In genomic region chr7:124813962-124814798, GRCh38 we compare ENCODE assay signal across 18 cellular contexts. TPM values are rescaled to one million over a fixed set of nuclear protein-coding genes. Genes with fewer than 3 reads are reported as not detected.
"Had no signal": no experiment of that assay in that cellular context is flagged by ENCODE, and none has a peak within 500 bp of the region (broad histone marks: within the 10 kb centered on the region; RNA-seq: fewer than 3 reads in every experiment).

No MANE protein-coding gene starts in this region.

- H3K36me3 ChIP-seq: brain microvascular endothelial cell, gastroesophageal sphincter, heart right ventricle, lower lobe of right lung, thoracic aorta had no signal

- H3K4me3 Mint-ChIP-seq: activated naive CD8-positive, alpha-beta T cell treated with anti-CD3 and anti-CD28 coated beads for 36 hours; activated T-helper 1 cell treated with anti-CD3 and anti-CD28 coated beads, Interleukin-12 subunit alpha, Interleukin-12 subunit beta, Interleukin-2, Interleukin-4 antibody, amounts not matched to agents 30 ng/mL and 10 ng/mL and 1 ng/mL, durations not matched to agents 14 hours and 24 hours and 36 hours; effector memory CD8-positive, alpha-beta T cell; mesothelial cell of epicardium; stimulated activated naive CD8-positive, alpha-beta T cell treated with anti-CD3 and anti-CD28 coated beads, Interleukin-15, amount 100 ng/mL, for 72 hours; T-helper 17 cell had no signal

- H3K9me3 ChIP-seq: gastroesophageal sphincter, lower lobe of right lung, thoracic aorta had no signal

- ATAC-seq: activated CD4-positive, CD25-positive, alpha-beta regulatory T cell treated with anti-CD3 and anti-CD28 coated beads, Interleukin-2, amount 50 U/mL, for 24 hours; effector memory CD8-positive, alpha-beta T cell; gastroesophageal sphincter; heart right ventricle; left cardiac atrium; lower lobe of right lung; sciatic nerve; stimulated activated naive CD8-positive, alpha-beta T cell treated with anti-CD3 and anti-CD28 coated beads, Interleukin-15, amount 100 ng/mL, for 72 hours; T-helper 17 cell had no signal

- H3K27me3 ChIP-seq: brain microvascular endothelial cell, heart right ventricle had no signal

- H3K9me3 Mint-ChIP-seq: activated T-helper 1 cell treated with anti-CD3 and anti-CD28 coated beads, Interleukin-12 subunit alpha, Interleukin-12 subunit beta, Interleukin-2, Interleukin-4 antibody, amounts not matched to agents 30 ng/mL and 10 ng/mL and 1 ng/mL, durations not matched to agents 14 hours and 24 hours and 36 hours; effector memory CD8-positive, alpha-beta T cell had no signal

- H3K27ac ChIP-seq: brain microvascular endothelial cell, epithelial cell of prostate, gastroesophageal sphincter, heart right ventricle, lower lobe of right lung, thoracic aorta had no signal

- H3K4me1 Mint-ChIP-seq: activated naive CD8-positive, alpha-beta T cell treated with anti-CD3 and anti-CD28 coated beads for 36 hours; stimulated activated naive CD8-positive, alpha-beta T cell treated with anti-CD3 and anti-CD28 coated beads, Interleukin-15, amount 100 ng/mL, for 72 hours; T-helper 17 cell had no signal

- H3K36me3 Mint-ChIP-seq: activated naive CD8-positive, alpha-beta T cell treated with anti-CD3 and anti-CD28 coated beads for 36 hours had no signal

- DNase-seq: activated naive CD8-positive, alpha-beta T cell treated with anti-CD3 and anti-CD28 coated beads for 36 hours; amygdala; brain microvascular endothelial cell; dermis blood vessel endothelial cell; effector memory CD8-positive, alpha-beta T cell; heart right ventricle; left cardiac atrium; lower lobe of right lung; stimulated activated naive CD8-positive, alpha-beta T cell treated with anti-CD3 and anti-CD28 coated beads, Interleukin-15, amount 100 ng/mL, for 72 hours; T-helper 17 cell had no signal

- H3K4me3 ChIP-seq: gastroesophageal sphincter, heart right ventricle, lower lobe of right lung, thoracic aorta had no signal

- H3K4me1 ChIP-seq: gastroesophageal sphincter, heart right ventricle, lower lobe of right lung had no signal

- H3K27ac Mint-ChIP-seq: activated naive CD8-positive, alpha-beta T cell treated with anti-CD3 and anti-CD28 coated beads for 36 hours; activated T-helper 1 cell treated with anti-CD3 and anti-CD28 coated beads, Interleukin-12 subunit alpha, Interleukin-12 subunit beta, Interleukin-2, Interleukin-4 antibody, amounts not matched to agents 30 ng/mL and 10 ng/mL and 1 ng/mL, durations not matched to agents 14 hours and 24 hours and 36 hours; effector memory CD8-positive, alpha-beta T cell; mesothelial cell of epicardium; stimulated activated naive CD8-positive, alpha-beta T cell treated with anti-CD3 and anti-CD28 coated beads, Interleukin-15, amount 100 ng/mL, for 72 hours; T-helper 17 cell had no signal

RNA-seq across cellular contexts. Expression of gene GPR37, which starts 48.6 kb away (rescaled TPM):
- total RNA-seq: activated CD8-positive, alpha-beta memory T cell treated with anti-CD3 and anti-CD28 coated beads for 36 hours; activated naive CD8-positive, alpha-beta T cell treated with anti-CD3 and anti-CD28 coated beads for 36 hours; activated T-helper 1 cell treated with anti-CD3 and anti-CD28 coated beads, Interleukin-12 subunit alpha, Interleukin-12 subunit beta, Interleukin-2, Interleukin-4 antibody, amounts not matched to agents 30 ng/mL and 10 ng/mL and 1 ng/mL, durations not matched to agents 14 hours and 24 hours and 36 hours; T-helper 17 cell had no signal
